ENCODE assay signal across 1 cellular context in genomic region chr4:108199881-108200280, GRCh38.
TF ChIP-seq lines count a peak whose summit lies in the region.

No MANE protein-coding gene starts in this region.

TF ChIP-seq in HepG2, 621 proteins besides CTCF, POLR2A, EP300 and RAD21 (continued from another document):
- TF ChIP-seq PRDM15 (CRISPR knock-in tag; IDR thresholded peaks at IDR 0.05) (no peak), ATF1 (CRISPR knock-in tag; IDR thresholded peaks at IDR 0.05) (no peak), ZNF646 (CRISPR knock-in tag; IDR thresholded peaks at IDR 0.05) (no peak), ERF (CRISPR knock-in tag; IDR thresholded peaks at IDR 0.05) (no peak), MAFK (conservative IDR thresholded peaks at IDR 0.05 in 1 of 2, IDR thresholded peaks at IDR 0.05 in 1 of 2; ENCODE audit: low read length in 2 of 2) (peak; percentile 15 to 53; a peak in 2 of 4 replicates)
